ENCODE assay signal across 2 cellular contexts in the genomic region with DNA sequence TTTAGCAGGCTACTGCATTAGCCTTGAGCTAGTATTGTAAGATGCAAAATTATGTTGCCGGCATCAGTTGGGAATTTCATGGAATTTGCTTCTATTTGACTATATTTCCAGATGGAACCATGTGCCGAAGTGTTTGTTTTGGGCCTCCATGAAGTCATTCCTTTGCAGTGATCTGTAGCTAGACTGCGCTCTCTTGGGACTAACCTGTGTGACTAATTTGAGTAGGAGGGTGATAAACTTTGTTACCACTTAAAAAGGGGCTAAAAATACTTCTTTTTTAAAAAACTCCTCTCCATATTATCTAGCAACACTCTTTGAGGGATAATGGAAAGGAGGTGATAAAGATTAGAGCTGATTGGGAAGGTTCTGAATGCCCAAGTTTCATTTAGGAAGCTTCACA.
A peak's percentile ranks its signal among the peaks of the same experiment; 100 is the strongest.
TF ChIP-seq lines count a peak whose summit lies in the region.

No MANE protein-coding gene starts in this region.

TF ChIP-seq in GM12878, 131 proteins besides CTCF, POLR2A, EP300 and RAD21 (continues in another document):
- TF ChIP-seq BCL3 (IDR thresholded peaks at IDR 0.05; ENCODE audit: borderline replicate concordance, insufficient read depth, low read depth, low read length, poor library complexity, severe bottlenecking): no peak
- TF ChIP-seq, protein P1, sequence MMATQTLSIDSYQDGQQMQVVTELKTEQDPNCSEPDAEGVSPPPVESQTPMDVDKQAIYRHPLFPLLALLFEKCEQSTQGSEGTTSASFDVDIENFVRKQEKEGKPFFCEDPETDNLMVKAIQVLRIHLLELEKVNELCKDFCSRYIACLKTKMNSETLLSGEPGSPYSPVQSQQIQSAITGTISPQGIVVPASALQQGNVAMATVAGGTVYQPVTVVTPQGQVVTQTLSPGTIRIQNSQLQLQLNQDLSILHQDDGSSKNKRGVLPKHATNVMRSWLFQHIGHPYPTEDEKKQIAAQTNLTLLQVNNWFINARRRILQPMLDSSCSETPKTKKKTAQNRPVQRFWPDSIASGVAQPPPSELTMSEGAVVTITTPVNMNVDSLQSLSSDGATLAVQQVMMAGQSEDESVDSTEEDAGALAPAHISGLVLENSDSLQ (IDR thresholded peaks at IDR 0.05): no peak
- no peak for TF ChIP-seq NFIC (IDR thresholded peaks at IDR 0.05; ENCODE audit: low read depth, low read length)
- TF ChIP-seq TCF7 (IDR thresholded peaks at IDR 0.05; ENCODE audit: borderline replicate concordance): 0 out of 2 replicates have a peak, but pooled peaks have one; percentile 25
- no peak for TF ChIP-seq RFX5 (IDR thresholded peaks at IDR 0.05; ENCODE audit: low read depth, low read length)
- TF ChIP-seq POLR2AphosphoS2 (IDR thresholded peaks at IDR 0.05; ENCODE audit: low read depth, low read length): no peak
- TF ChIP-seq, protein P2, sequence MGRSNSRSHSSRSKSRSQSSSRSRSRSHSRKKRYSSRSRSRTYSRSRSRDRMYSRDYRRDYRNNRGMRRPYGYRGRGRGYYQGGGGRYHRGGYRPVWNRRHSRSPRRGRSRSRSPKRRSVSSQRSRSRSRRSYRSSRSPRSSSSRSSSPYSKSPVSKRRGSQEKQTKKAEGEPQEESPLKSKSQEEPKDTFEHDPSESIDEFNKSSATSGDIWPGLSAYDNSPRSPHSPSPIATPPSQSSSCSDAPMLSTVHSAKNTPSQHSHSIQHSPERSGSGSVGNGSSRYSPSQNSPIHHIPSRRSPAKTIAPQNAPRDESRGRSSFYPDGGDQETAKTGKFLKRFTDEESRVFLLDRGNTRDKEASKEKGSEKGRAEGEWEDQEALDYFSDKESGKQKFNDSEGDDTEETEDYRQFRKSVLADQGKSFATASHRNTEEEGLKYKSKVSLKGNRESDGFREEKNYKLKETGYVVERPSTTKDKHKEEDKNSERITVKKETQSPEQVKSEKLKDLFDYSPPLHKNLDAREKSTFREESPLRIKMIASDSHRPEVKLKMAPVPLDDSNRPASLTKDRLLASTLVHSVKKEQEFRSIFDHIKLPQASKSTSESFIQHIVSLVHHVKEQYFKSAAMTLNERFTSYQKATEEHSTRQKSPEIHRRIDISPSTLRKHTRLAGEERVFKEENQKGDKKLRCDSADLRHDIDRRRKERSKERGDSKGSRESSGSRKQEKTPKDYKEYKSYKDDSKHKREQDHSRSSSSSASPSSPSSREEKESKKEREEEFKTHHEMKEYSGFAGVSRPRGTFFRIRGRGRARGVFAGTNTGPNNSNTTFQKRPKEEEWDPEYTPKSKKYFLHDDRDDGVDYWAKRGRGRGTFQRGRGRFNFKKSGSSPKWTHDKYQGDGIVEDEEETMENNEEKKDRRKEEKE (IDR thresholded peaks at IDR 0.05): no peak
- TF ChIP-seq STAT1 (conservative IDR thresholded peaks at IDR 0.05): no peak
- TF ChIP-seq MEF2B (IDR thresholded peaks at IDR 0.05; ENCODE audit: partially characterized antibody, poor library complexity, severe bottlenecking): peak; percentile 43
- no peak for TF ChIP-seq E2F8 (IDR thresholded peaks at IDR 0.05; ENCODE audit: low read depth, partially characterized antibody)
- no peak for TF ChIP-seq NR2C2 (IDR thresholded peaks at IDR 0.05; ENCODE audit: borderline replicate concordance, control insufficient read depth, insufficient read length, low read depth)
- TF ChIP-seq, protein P3, sequence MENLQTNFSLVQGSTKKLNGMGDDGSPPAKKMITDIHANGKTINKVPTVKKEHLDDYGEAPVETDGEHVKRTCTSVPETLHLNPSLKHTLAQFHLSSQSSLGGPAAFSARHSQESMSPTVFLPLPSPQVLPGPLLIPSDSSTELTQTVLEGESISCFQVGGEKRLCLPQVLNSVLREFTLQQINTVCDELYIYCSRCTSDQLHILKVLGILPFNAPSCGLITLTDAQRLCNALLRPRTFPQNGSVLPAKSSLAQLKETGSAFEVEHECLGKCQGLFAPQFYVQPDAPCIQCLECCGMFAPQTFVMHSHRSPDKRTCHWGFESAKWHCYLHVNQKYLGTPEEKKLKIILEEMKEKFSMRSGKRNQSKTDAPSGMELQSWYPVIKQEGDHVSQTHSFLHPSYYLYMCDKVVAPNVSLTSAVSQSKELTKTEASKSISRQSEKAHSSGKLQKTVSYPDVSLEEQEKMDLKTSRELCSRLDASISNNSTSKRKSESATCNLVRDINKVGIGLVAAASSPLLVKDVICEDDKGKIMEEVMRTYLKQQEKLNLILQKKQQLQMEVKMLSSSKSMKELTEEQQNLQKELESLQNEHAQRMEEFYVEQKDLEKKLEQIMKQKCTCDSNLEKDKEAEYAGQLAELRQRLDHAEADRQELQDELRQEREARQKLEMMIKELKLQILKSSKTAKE (IDR thresholded peaks at IDR 0.05; ENCODE audit: low read depth, poor library complexity, severe bottlenecking): no peak
- TF ChIP-seq SUZ12 (IDR thresholded peaks at IDR 0.05; ENCODE audit: unreplicated experiment): no peak

TF ChIP-seq in GM23338, 12 proteins besides CTCF, POLR2A, EP300 and RAD21 (continued from another document):
- TF ChIP-seq, protein P4, sequence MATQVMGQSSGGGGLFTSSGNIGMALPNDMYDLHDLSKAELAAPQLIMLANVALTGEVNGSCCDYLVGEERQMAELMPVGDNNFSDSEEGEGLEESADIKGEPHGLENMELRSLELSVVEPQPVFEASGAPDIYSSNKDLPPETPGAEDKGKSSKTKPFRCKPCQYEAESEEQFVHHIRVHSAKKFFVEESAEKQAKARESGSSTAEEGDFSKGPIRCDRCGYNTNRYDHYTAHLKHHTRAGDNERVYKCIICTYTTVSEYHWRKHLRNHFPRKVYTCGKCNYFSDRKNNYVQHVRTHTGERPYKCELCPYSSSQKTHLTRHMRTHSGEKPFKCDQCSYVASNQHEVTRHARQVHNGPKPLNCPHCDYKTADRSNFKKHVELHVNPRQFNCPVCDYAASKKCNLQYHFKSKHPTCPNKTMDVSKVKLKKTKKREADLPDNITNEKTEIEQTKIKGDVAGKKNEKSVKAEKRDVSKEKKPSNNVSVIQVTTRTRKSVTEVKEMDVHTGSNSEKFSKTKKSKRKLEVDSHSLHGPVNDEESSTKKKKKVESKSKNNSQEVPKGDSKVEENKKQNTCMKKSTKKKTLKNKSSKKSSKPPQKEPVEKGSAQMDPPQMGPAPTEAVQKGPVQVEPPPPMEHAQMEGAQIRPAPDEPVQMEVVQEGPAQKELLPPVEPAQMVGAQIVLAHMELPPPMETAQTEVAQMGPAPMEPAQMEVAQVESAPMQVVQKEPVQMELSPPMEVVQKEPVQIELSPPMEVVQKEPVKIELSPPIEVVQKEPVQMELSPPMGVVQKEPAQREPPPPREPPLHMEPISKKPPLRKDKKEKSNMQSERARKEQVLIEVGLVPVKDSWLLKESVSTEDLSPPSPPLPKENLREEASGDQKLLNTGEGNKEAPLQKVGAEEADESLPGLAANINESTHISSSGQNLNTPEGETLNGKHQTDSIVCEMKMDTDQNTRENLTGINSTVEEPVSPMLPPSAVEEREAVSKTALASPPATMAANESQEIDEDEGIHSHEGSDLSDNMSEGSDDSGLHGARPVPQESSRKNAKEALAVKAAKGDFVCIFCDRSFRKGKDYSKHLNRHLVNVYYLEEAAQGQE (IDR thresholded peaks at IDR 0.05; ENCODE audit: unreplicated experiment): no peak
- TF ChIP-seq ETS1 (IDR thresholded peaks at IDR 0.05) (no peak), EZH2phosphoT487 (IDR thresholded peaks at IDR 0.05; ENCODE audit: unreplicated experiment) (no peak), POLR2AphosphoS5 (IDR thresholded peaks at IDR 0.05; ENCODE audit: low read depth) (no peak), EZH2 (IDR thresholded peaks at IDR 0.05; ENCODE audit: low read depth, unreplicated experiment) (no peak), ZNF462 (CRISPR knock-in tag; IDR thresholded peaks at IDR 0.05) (no peak), ZNF114 (CRISPR knock-in tag; IDR thresholded peaks at IDR 0.05) (no peak), ZNF331 (CRISPR knock-in tag; IDR thresholded peaks at IDR 0.05; ENCODE audit: low read depth) (no peak), JUNB (IDR thresholded peaks at IDR 0.05; ENCODE audit: unreplicated experiment) (no peak), NANOG (IDR thresholded peaks at IDR 0.05; ENCODE audit: borderline replicate concordance) (no peak), STAT1 (IDR thresholded peaks at IDR 0.05; ENCODE audit: unreplicated experiment) (no peak)
TF ChIP-seq in GM23338: peak in this region for 0.
